Comparison of ENCODE assay signal across 17 cellular contexts in genomic region chr7:66261941-66262340, GRCh38. TPM values are rescaled to one million over a fixed set of nuclear protein-coding genes. Genes with fewer than 3 reads are reported as not detected.
DNase-seq lines count a peak whose midpoint lies in the region; ATAC-seq and TF ChIP-seq lines count a peak whose summit lies in the region.
"Had no signal": no experiment of that assay in that cellular context is flagged by ENCODE, and none has a peak within 500 bp of the region (broad histone marks: within the 10 kb centered on the region; RNA-seq: fewer than 3 reads in every experiment).

No MANE protein-coding gene starts in this region.

- ATAC-seq in gastroesophageal sphincter, result no peak
- ATAC-seq: HepG2 had no signal

- intact Hi-C loops in thyroid gland (cut with DNase I), result no loop called here
- intact Hi-C loops in stomach (cut with DNase I; ENCODE audit: low total_unique reads), result no loop called here

- H3K27ac ChIP-seq in mesenchymal stem cell (ENCODE audit: low read length, poor library complexity, severe bottlenecking) (peak overlapping the region; percentile 23), thyroid gland (no peak overlapping the region), stomach (no peak overlapping the region), gastroesophageal sphincter (no peak overlapping the region)
- H3K27ac ChIP-seq: GM23248 had no signal

- H3K79me1 ChIP-seq in mesenchymal stem cell (replicated peaks; ENCODE audit: low read length, poor library complexity, severe bottlenecking), result peaks cover 19% of the 10 kb centered on the region

- TF ChIP-seq CTCF in thyroid gland (IDR thresholded peaks at IDR 0.05) (no peak), stomach (IDR thresholded peaks at IDR 0.05) (no peak), gastroesophageal sphincter (IDR thresholded peaks at IDR 0.05) (no peak)

- DNase-seq in Caki2 (ENCODE audit: low read depth), result peak; percentile 89
- DNase-seq in glomerular visceral epithelial cell (ENCODE audit: extremely low spot score), result peak; percentile 88
- DNase-seq in mesenchymal stem cell, result no peak
- peak; percentile 42 to 60 for DNase-seq in thyroid gland
- DNase-seq in activated naive CD4-positive, alpha-beta T cell (lab: John Stamatoyannopoulos, UW), result no peak
- no peak for DNase-seq in T-helper 2 cell
- DNase-seq in stomach, result no peak
- DNase-seq: 8988T; BE2C; C1 segment of cervical spinal cord; CD4-positive, CD25-positive, alpha-beta regulatory T cell; CD8-positive, alpha-beta memory T cell; COR-L47; GM23248 had no signal

- no peak overlapping the region for H3K23ac ChIP-seq in mesenchymal stem cell (ENCODE audit: low read length in 2 of 2)

- no peak overlapping the region for H3K4me2 ChIP-seq in mesenchymal stem cell (ENCODE audit: low read length, poor library complexity, severe bottlenecking)

- H2BK120ac ChIP-seq in mesenchymal stem cell (ENCODE audit: low read depth, low read length), result no peak overlapping the region

- H3K27me3 ChIP-seq in mesenchymal stem cell (ENCODE audit: control insufficient read depth in 1 of 2, insufficient read depth in 1 of 2, low read length in 2 of 2) (no peaks in the 10 kb centered on the region), thyroid gland (no peaks in the 10 kb centered on the region), stomach (no peaks in the 10 kb centered on the region), gastroesophageal sphincter (no peaks in the 10 kb centered on the region)
- H3K27me3 ChIP-seq: BE2C had no signal

- no peak overlapping the region for H4K8ac ChIP-seq in mesenchymal stem cell (ENCODE audit: low read length)

- in situ Hi-C loops in Caki2 (cut with HindIII; ENCODE audit: low pct_unique_long_range_greater_than_20kb, low sequenced_read_pairs), result no loop called here

- H2AFZ ChIP-seq in mesenchymal stem cell (ENCODE audit: low read depth, low read length), result no peak overlapping the region
- H2AFZ ChIP-seq: GM23248 had no signal

- no peak overlapping the region for H2BK15ac ChIP-seq in mesenchymal stem cell (ENCODE audit: low read depth, poor library complexity, severe bottlenecking)

- H3K36me3 ChIP-seq in mesenchymal stem cell (ENCODE audit: control insufficient read depth in 1 of 2, insufficient read depth in 2 of 2, low read depth in 1 of 2, low read length in 2 of 2), result peaks cover 2 to 29% of the 10 kb centered on the region in 2 experiments
- H3K36me3 ChIP-seq in thyroid gland, result no peaks in the 10 kb centered on the region
- peaks cover 0 to 2% (median 0%) of the 10 kb centered on the region in 4 donors for H3K36me3 ChIP-seq in stomach
- H3K36me3 ChIP-seq in gastroesophageal sphincter, result no peaks in the 10 kb centered on the region
- H3K36me3 ChIP-seq: BE2C, HAP-1 had no signal

- H3K14ac ChIP-seq in mesenchymal stem cell (ENCODE audit: low read length in 2 of 2), result no peak overlapping the region

- H3K4me3 ChIP-seq in mesenchymal stem cell (ENCODE audit: insufficient read depth in 1 of 2, low read depth in 1 of 2, low read length in 2 of 2), result no peak overlapping the region
- H3K4me3 ChIP-seq in thyroid gland (replicated peaks in 1 of 3), result no peak overlapping the region
- H3K4me3 ChIP-seq in stomach, result no peak overlapping the region
- H3K4me3 ChIP-seq in gastroesophageal sphincter, result no peak overlapping the region
- H3K4me3 ChIP-seq: GM23248, HAP-1 had no signal

- TF ChIP-seq EP300 in stomach (IDR thresholded peaks at IDR 0.05) (no peak), gastroesophageal sphincter (IDR thresholded peaks at IDR 0.05) (no peak)

- H3K4ac ChIP-seq in mesenchymal stem cell (ENCODE audit: low read depth in 1 of 2, low read length in 2 of 2), result no peak overlapping the region

- no peak overlapping the region for H2BK12ac ChIP-seq in mesenchymal stem cell (ENCODE audit: low read length in 2 of 2)

- no peak overlapping the region for H3K9ac ChIP-seq in mesenchymal stem cell (ENCODE audit: low read length)
- H3K9ac ChIP-seq: GM23248 had no signal

- TF ChIP-seq POLR2A in thyroid gland (IDR thresholded peaks at IDR 0.05) (no peak), stomach (IDR thresholded peaks at IDR 0.05) (no peak), gastroesophageal sphincter (IDR thresholded peaks at IDR 0.05) (no peak)

- no peak overlapping the region for H3K18ac ChIP-seq in mesenchymal stem cell (ENCODE audit: low read depth in 1 of 2, low read length in 2 of 2)

- H2BK5ac ChIP-seq in mesenchymal stem cell (ENCODE audit: low read depth, low read length, poor library complexity, severe bottlenecking), result no peak overlapping the region

- H3K9me3 ChIP-seq in mesenchymal stem cell (ENCODE audit: control insufficient read depth, low read length) (peaks cover 35% of the 10 kb centered on the region), thyroid gland (no peaks in the 10 kb centered on the region), stomach (peaks cover 11 to 23% (median 18%) of the 10 kb centered on the region in 4 donors), gastroesophageal sphincter (peaks cover 0 to 22% (median 3%) of the 10 kb centered on the region in 3 donors)

- H2AK5ac ChIP-seq in mesenchymal stem cell (ENCODE audit: low read length, severe bottlenecking), result no peak overlapping the region

- no peak overlapping the region for H4K91ac ChIP-seq in mesenchymal stem cell (ENCODE audit: low read length)

- H3K4me1 ChIP-seq in mesenchymal stem cell (ENCODE audit: control insufficient read depth, insufficient read depth, low read depth, low read length) (peaks cover 3% of the 10 kb centered on the region), thyroid gland (peaks cover 12 to 15% of the 10 kb centered on the region in 2 donors), stomach (peaks cover 0 to 18% (median 0%) of the 10 kb centered on the region in 4 donors), gastroesophageal sphincter (peaks cover 0 to 15% (median 0%) of the 10 kb centered on the region in 3 donors)
- H3K4me1 ChIP-seq: BE2C had no signal

RNA-seq across cellular contexts. Expression of gene TPST1, which starts 56.8 kb away (rescaled TPM):
- total RNA-seq in Caki2 (2014; rRNA removed; shearing (Covaris generic); ENCODE audit: low replicate concordance), result 53.2 and 59.9 TPM in 2 replicates
- polyA plus RNA-seq in mesenchymal stem cell (2013, experiment 1 of 2), result 58.0 TPM
- polyA plus RNA-seq in mesenchymal stem cell (2013, experiment 2 of 2), result 58.7 TPM
- 10 to 100 TPM; 24.5 to 60.4 (median 28.2) TPM for total RNA-seq in thyroid gland
- 10 to 100 TPM in 2 of 5 donors, 1 to 10 TPM in 2, under 1 TPM in 1; 0.58 to 78.8 (median 9.0) TPM for total RNA-seq in stomach
- 10 to 100 TPM in 1 of 3 donors, 1 to 10 TPM in 2; 4.8 to 12.6 (median 8.4) TPM for polyA plus RNA-seq in stomach
- total RNA-seq in gastroesophageal sphincter, result 10 to 100 TPM; 11.0 to 25.3 (median 19.8) TPM

Comparison
In these comparisons a context has a peak if more than half of its experiments do, and no peak if none do; other contexts are left out.
1. DNase-seq: peak in Caki2 (single experiment), glomerular visceral epithelial cell (single experiment) and thyroid gland (2 of 2); none in mesenchymal stem cell (single experiment), activated naive CD4-positive, alpha-beta T cell (0 of 4), T-helper 2 cell (0 of 5) and stomach (single experiment).